In genomic region chr4:123418486-123418931, GRCh38 we compare ENCODE assay signal across 8 cellular contexts. TPM values are rescaled to one million over a fixed set of nuclear protein-coding genes. Genes with fewer than 3 reads are reported as not detected.
A peak's percentile ranks its signal among the peaks of the same experiment; 100 is the strongest.
DNase-seq lines count a peak whose midpoint lies in the region; ATAC-seq and FAIRE-seq lines count a peak whose summit lies in the region.

No MANE protein-coding gene starts in this region.

- FAIRE-seq in TTC549 (lab: Jason Lieb, UNC) = peak; percentile 96

- no peaks in the 10 kb centered on the region for H3K27me3 Mint-ChIP-seq in activated CD8-positive, alpha-beta memory T cell treated with anti-CD3 and anti-CD28 coated beads, Interleukin-2, amount 10 ng/mL, durations not matched to agents 7 days and 5 days

- DNase-seq in activated CD8-positive, alpha-beta memory T cell treated with anti-CD3 and anti-CD28 coated beads, Interleukin-2, amount 10 ng/mL, durations not matched to agents 7 days and 5 days = peak; percentile 68
- DNase-seq in activated CD8-positive, alpha-beta memory T cell treated with anti-CD3 and anti-CD28 coated beads, Interleukin-2, amount 50 U/mL, for 4 hours = no peak
- DNase-seq in NCI-H1436 treated with DMSO at 0.1 percent for 48 hours (lab: John Stamatoyannopoulos, UW) (peak; percentile 92), Right ventricle myocardium superior (no peak), sciatic nerve (ENCODE audit: low spot score) (no peak), posterior cingulate gyrus (no peak)

- peak; percentile 41 for ATAC-seq in activated CD8-positive, alpha-beta memory T cell treated with anti-CD3 and anti-CD28 coated beads, Interleukin-2, amount 10 ng/mL, durations not matched to agents 7 days and 5 days
- ATAC-seq in HG02943 (IDR thresholded peaks at IDR 0.05; ENCODE audit: low read depth, unreplicated experiment) (peak; percentile 80), Right ventricle myocardium superior (ENCODE audit: poor library complexity) (peak; percentile 70), sciatic nerve (peak; percentile 87)

- CTCF ChIA-PET in activated CD8-positive, alpha-beta memory T cell treated with anti-CD3 and anti-CD28 coated beads, Interleukin-2, amount 10 ng/mL, durations not matched to agents 7 days and 5 days (lab: Charles Lee) = interaction anchor here (0.9 to 1.9 kb wide), 7 partner anchors 13 to 243 kb away, joined by 3 to 10 read pairs (median 4); partner anchors contain the start of gene SPRY1

- peak overlapping the region; percentile 93 for H3K27ac Mint-ChIP-seq in activated CD8-positive, alpha-beta memory T cell treated with anti-CD3 and anti-CD28 coated beads, Interleukin-2, amount 10 ng/mL, durations not matched to agents 7 days and 5 days

- peaks cover 79% of the 10 kb centered on the region for H3K4me1 Mint-ChIP-seq in activated CD8-positive, alpha-beta memory T cell treated with anti-CD3 and anti-CD28 coated beads, Interleukin-2, amount 10 ng/mL, durations not matched to agents 7 days and 5 days

- H3K4me3 Mint-ChIP-seq in activated CD8-positive, alpha-beta memory T cell treated with anti-CD3 and anti-CD28 coated beads, Interleukin-2, amount 10 ng/mL, durations not matched to agents 7 days and 5 days = peak overlapping the region; percentile 35

- intact Hi-C loops in Right ventricle myocardium superior (cut with DNase I) (no loop called here), sciatic nerve (cut with DNase I) (no loop called here), posterior cingulate gyrus (cut with DNase I) (no loop called here)

- peaks cover 4% of the 10 kb centered on the region for H3K36me3 Mint-ChIP-seq in activated CD8-positive, alpha-beta memory T cell treated with anti-CD3 and anti-CD28 coated beads, Interleukin-2, amount 10 ng/mL, durations not matched to agents 7 days and 5 days

- no peaks in the 10 kb centered on the region for H3K9me3 Mint-ChIP-seq in activated CD8-positive, alpha-beta memory T cell treated with anti-CD3 and anti-CD28 coated beads, Interleukin-2, amount 10 ng/mL, durations not matched to agents 7 days and 5 days (ENCODE audit: low read depth)

RNA-seq across cellular contexts. Expression of gene SPRY1, which starts 21.9 kb away (rescaled TPM):
- total RNA-seq in activated CD8-positive, alpha-beta memory T cell treated with anti-CD3 and anti-CD28 coated beads, Interleukin-2, amount 10 ng/mL, durations not matched to agents 7 days and 5 days = 100 to 1,000 TPM in 1 of 2 experiments, 10 to 100 TPM in 1; 73.7 to 126 TPM
- total RNA-seq in Right ventricle myocardium superior (37.3 TPM), sciatic nerve (146 TPM)

Comparison
In these comparisons a context has a peak if more than half of its experiments do, and no peak if none do; other contexts are left out.
1. DNase-seq: peak in activated CD8-positive, alpha-beta memory T cell treated with anti-CD3 and anti-CD28 coated beads, Interleukin-2, amount 10 ng/mL, durations not matched to agents 7 days and 5 days (single experiment) and NCI-H1436 treated with DMSO at 0.1 percent for 48 hours (single experiment); none in activated CD8-positive, alpha-beta memory T cell treated with anti-CD3 and anti-CD28 coated beads, Interleukin-2, amount 50 U/mL, for 4 hours (single experiment), Right ventricle myocardium superior (single experiment), sciatic nerve (single experiment) and posterior cingulate gyrus (0 of 10).
2. Peak in every context shown above with its lines, with median percentiles within 50 percentile points of each other: ATAC-seq.